10 cellular contexts compared by ENCODE assay signal in the genomic region with DNA sequence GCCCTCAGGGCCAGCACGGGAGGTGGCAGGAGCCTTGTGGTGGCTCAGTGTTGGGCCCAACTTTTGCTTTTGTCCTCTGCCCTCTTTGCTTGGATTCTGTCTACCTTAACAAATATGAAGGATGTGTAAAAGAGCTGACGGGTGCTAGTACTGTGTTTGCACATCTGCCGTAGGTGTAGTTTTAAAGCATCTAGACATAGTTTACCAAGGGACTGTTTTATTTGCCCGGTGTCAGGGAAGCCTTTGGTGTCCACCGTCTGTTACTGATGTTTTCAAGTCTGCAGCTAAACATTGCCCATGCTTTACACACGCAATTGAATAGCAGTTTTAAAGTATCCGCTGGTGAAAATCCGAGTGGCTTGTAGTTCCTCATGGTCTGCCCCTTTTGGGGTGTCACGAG.
DNase-seq lines count a peak whose midpoint lies in the region.
"Had no signal": no experiment of that assay in that cellular context is flagged by ENCODE, and none has a peak within 500 bp of the region (broad histone marks: within the 10 kb centered on the region; RNA-seq: fewer than 3 reads in every experiment).

No MANE protein-coding gene starts in this region.

- no peak overlapping the region for H4K91ac ChIP-seq in neuronal stem cell (ENCODE audit: low read depth, low read length, poor library complexity)

- H3K4ac ChIP-seq in neuronal stem cell (ENCODE audit: low read length): no peak overlapping the region

- H3K9ac ChIP-seq in neuronal stem cell (ENCODE audit: low read depth, low read length, poor library complexity): no peak overlapping the region

- no peak overlapping the region for H2AFZ ChIP-seq in neuronal stem cell (ENCODE audit: low read length)

- H2AK5ac ChIP-seq in neuronal stem cell (ENCODE audit: low read depth, low read length): no peak overlapping the region

- H3K27ac ChIP-seq in neuronal stem cell (replicated peaks; ENCODE audit: low read length): no peak overlapping the region
- H3K27ac ChIP-seq: HL-60 had no signal

- H3K9me3 ChIP-seq in neuronal stem cell (replicated peaks in 1 of 2; ENCODE audit: control insufficient read depth in 2 of 2, insufficient read depth in 1 of 2, low read depth in 1 of 2, low read length in 2 of 2): peaks cover 3 to 4% of the 10 kb centered on the region in 2 donors

- no peak overlapping the region for H2BK15ac ChIP-seq in neuronal stem cell (ENCODE audit: low read length)

- H3K23ac ChIP-seq in neuronal stem cell (ENCODE audit: low read depth, low read length, poor library complexity): no peak overlapping the region

- no peak overlapping the region for H3K4me3 ChIP-seq in neuronal stem cell (ENCODE audit: low read length in 2 of 2)

- no peak overlapping the region for H2BK12ac ChIP-seq in neuronal stem cell (ENCODE audit: low read length)

- H2BK120ac ChIP-seq in neuronal stem cell (ENCODE audit: low read depth, low read length): no peak overlapping the region

- H3K27me3 ChIP-seq in neuronal stem cell (ENCODE audit: control insufficient read depth in 3 of 3, insufficient read depth in 3 of 3, low read depth in 1 of 3, low read length in 3 of 3): peaks cover 0 to 3% (median 0%) of the 10 kb centered on the region in 3 experiments

- no CpG with 5 or more reads among the region's 9 CpGs for WGBS in neuronal stem cell (ENCODE audit: extremely low coverage in 2 of 2, insufficient read length in 2 of 2, insufficient replicate concordance in 1 of 2), 2 donors

- no peak overlapping the region for H2BK5ac ChIP-seq in neuronal stem cell (ENCODE audit: low read length)

- no peaks in the 10 kb centered on the region for H3K4me1 ChIP-seq in neuronal stem cell (ENCODE audit: control insufficient read depth in 2 of 2, insufficient read depth in 1 of 2, low read depth in 1 of 2, low read length in 2 of 2)

- H3K14ac ChIP-seq in neuronal stem cell (ENCODE audit: low read length): peak overlapping the region; percentile 92

- H4K8ac ChIP-seq in neuronal stem cell (ENCODE audit: low read depth, low read length): no peak overlapping the region

- no peak overlapping the region for H3K18ac ChIP-seq in neuronal stem cell (ENCODE audit: low read length)

- peaks cover 35 to 78% of the 10 kb centered on the region in 2 donors for H3K36me3 ChIP-seq in neuronal stem cell (replicated peaks in 1 of 2; ENCODE audit: control insufficient read depth in 2 of 2, insufficient read depth in 2 of 2, low read length in 2 of 2)

- DNase-seq in activated effector memory CD4-positive, alpha-beta T cell treated with anti-CD3 and anti-CD28 coated beads, Interleukin-2, amount 50 U/mL, for 16 hours: peak; percentile 44
- DNase-seq in activated effector memory CD4-positive, alpha-beta T cell treated with Interleukin-2 at 50 U/mL for 16 hours: no peak
- peak; percentile 12 for DNase-seq in islet precursor cell
- no peak for DNase-seq in neuronal stem cell (ENCODE audit: low spot score)
- no peak for DNase-seq in T1000 (lab: John Stamatoyannopoulos, UW)
- no peak for DNase-seq in activated naive CD4-positive, alpha-beta T cell (lab: John Stamatoyannopoulos, UW)
- DNase-seq in iPS-NIHi11 (ENCODE audit: low spot score): no peak
- DNase-seq: C1 segment of cervical spinal cord; CD4-positive, alpha-beta T cell had no signal

- no peak overlapping the region for H3K4me2 ChIP-seq in neuronal stem cell (ENCODE audit: insufficient read depth, low read length, poor library complexity, severe bottlenecking)

- no peaks in the 10 kb centered on the region for H3K79me1 ChIP-seq in neuronal stem cell (ENCODE audit: low read depth, low read length)

Comparison
In these comparisons a context has a peak if more than half of its experiments do, and no peak if none do; other contexts are left out.
1. DNase-seq: peak in activated effector memory CD4-positive, alpha-beta T cell treated with anti-CD3 and anti-CD28 coated beads, Interleukin-2, amount 50 U/mL, for 16 hours (single experiment) and islet precursor cell (single experiment); none in activated effector memory CD4-positive, alpha-beta T cell treated with Interleukin-2 at 50 U/mL for 16 hours (single experiment), neuronal stem cell (single experiment), T1000 (single experiment), activated naive CD4-positive, alpha-beta T cell (0 of 4) and iPS-NIHi11 (single experiment).